ENCODE assay signal across 1 cellular context in the genomic region with DNA sequence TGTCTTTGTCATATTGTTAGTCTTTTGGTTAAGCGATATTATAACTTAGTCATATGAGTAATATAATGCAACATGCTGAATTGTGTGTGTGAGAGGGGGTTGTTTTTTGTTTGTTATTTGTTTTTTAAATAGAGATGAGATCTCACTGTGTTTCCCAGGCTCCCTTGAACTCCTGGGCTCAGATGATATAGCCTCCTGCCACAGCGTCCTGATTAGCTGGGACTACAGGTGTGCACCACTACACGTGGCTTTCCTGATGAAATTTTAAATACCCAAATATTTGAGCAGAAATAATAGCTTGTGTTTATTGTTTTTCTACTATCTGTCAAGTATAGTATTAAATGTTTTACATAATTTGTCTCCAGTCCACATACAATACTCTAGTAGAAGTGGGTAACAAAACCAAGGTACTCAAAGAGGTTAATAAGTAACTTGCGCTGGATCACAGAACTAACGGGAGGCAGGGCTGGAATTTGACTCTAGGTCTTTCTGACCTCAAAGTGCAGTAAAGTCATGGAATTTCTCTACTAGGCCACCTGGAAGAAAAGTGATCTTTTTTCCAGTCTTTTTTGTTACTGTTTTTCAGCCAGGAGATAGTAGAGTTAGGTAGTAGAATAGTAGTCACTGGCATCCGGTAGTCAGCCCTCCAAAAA.
TF ChIP-seq lines count a peak whose summit lies in the region.

No MANE protein-coding gene starts in this region.

TF ChIP-seq in HepG2, 621 proteins besides CTCF, POLR2A, EP300 and RAD21 (continues in another document):
- TF ChIP-seq THAP8 (CRISPR knock-in tag; IDR thresholded peaks at IDR 0.05; ENCODE audit: borderline replicate concordance), result no peak
- no peak for TF ChIP-seq IRX3 (CRISPR knock-in tag; IDR thresholded peaks at IDR 0.05; ENCODE audit: borderline replicate concordance, low read depth)
- no peak for TF ChIP-seq PHF20 (CRISPR knock-in tag; IDR thresholded peaks at IDR 0.05)
- no peak for TF ChIP-seq PTBP1 (IDR thresholded peaks at IDR 0.05; ENCODE audit: low read depth, low read length, poor library complexity, severe bottlenecking)
- no peak for TF ChIP-seq CAMTA2 (CRISPR knock-in tag; IDR thresholded peaks at IDR 0.05; ENCODE audit: borderline replicate concordance)
- no peak for TF ChIP-seq HIVEP1 (CRISPR knock-in tag; IDR thresholded peaks at IDR 0.05)
- TF ChIP-seq ZBTB14 (CRISPR knock-in tag; IDR thresholded peaks at IDR 0.05), result no peak
- no peak for TF ChIP-seq ZIK1 (CRISPR knock-in tag; IDR thresholded peaks at IDR 0.05; ENCODE audit: borderline replicate concordance, low read depth)
- TF ChIP-seq ELF1 (CRISPR knock-in tag; IDR thresholded peaks at IDR 0.05), result no peak
- TF ChIP-seq ZBTB40 (IDR thresholded peaks at IDR 0.05), result no peak
- no peak for TF ChIP-seq ZBTB40 (CRISPR knock-in tag; IDR thresholded peaks at IDR 0.05)
- TF ChIP-seq CREM (IDR thresholded peaks at IDR 0.05), result no peak
- no peak for TF ChIP-seq CREM (CRISPR knock-in tag; IDR thresholded peaks at IDR 0.05)
- no peak for TF ChIP-seq SMARCC2 (IDR thresholded peaks at IDR 0.05)
- TF ChIP-seq ZNF281 (CRISPR knock-in tag; IDR thresholded peaks at IDR 0.05; ENCODE audit: borderline replicate concordance), result no peak
- no peak for TF ChIP-seq RFX5 (IDR thresholded peaks at IDR 0.05; ENCODE audit: low read depth, low read length)
- no peak for TF ChIP-seq KMT2B (CRISPR knock-in tag; IDR thresholded peaks at IDR 0.05)
- no peak for TF ChIP-seq ZSCAN22 (CRISPR knock-in tag; IDR thresholded peaks at IDR 0.05)
- no peak for TF ChIP-seq SMAD9 (CRISPR knock-in tag; IDR thresholded peaks at IDR 0.05)
- 0 out of 2 replicates have a peak, but pooled peaks have one; percentile 24 for TF ChIP-seq ZNF644 (CRISPR knock-in tag; IDR thresholded peaks at IDR 0.05; ENCODE audit: low read depth)
- no peak for TF ChIP-seq SYNCRIP (IDR thresholded peaks at IDR 0.05; ENCODE audit: insufficient read depth, low read depth, low read length)
- TF ChIP-seq, protein P1, sequence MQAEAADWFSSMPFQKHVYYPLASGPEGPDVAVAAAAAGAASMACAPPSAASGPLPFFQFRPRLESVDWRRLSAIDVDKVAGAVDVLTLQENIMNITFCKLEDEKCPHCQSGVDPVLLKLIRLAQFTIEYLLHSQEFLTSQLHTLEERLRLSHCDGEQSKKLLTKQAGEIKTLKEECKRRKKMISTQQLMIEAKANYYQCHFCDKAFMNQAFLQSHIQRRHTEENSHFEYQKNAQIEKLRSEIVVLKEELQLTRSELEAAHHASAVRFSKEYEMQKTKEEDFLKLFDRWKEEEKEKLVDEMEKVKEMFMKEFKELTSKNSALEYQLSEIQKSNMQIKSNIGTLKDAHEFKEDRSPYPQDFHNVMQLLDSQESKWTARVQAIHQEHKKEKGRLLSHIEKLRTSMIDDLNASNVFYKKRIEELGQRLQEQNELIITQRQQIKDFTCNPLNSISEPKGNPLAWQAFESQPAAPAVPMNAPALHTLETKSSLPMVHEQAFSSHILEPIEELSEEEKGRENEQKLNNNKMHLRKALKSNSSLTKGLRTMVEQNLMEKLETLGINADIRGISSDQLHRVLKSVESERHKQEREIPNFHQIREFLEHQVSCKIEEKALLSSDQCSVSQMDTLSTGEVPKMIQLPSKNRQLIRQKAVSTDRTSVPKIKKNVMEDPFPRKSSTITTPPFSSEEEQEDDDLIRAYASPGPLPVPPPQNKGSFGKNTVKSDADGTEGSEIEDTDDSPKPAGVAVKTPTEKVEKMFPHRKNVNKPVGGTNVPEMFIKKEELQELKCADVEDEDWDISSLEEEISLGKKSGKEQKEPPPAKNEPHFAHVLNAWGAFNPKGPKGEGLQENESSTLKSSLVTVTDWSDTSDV (CRISPR knock-in tag; IDR thresholded peaks at IDR 0.05), result no peak
- no peak for TF ChIP-seq PRMT3 (CRISPR knock-in tag; IDR thresholded peaks at IDR 0.05; ENCODE audit: borderline replicate concordance, low read depth)
- TF ChIP-seq, protein P2, sequence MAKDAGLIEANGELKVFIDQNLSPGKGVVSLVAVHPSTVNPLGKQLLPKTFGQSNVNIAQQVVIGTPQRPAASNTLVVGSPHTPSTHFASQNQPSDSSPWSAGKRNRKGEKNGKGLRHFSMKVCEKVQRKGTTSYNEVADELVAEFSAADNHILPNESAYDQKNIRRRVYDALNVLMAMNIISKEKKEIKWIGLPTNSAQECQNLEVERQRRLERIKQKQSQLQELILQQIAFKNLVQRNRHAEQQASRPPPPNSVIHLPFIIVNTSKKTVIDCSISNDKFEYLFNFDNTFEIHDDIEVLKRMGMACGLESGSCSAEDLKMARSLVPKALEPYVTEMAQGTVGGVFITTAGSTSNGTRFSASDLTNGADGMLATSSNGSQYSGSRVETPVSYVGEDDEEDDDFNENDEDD (CRISPR knock-in tag; IDR thresholded peaks at IDR 0.05; ENCODE audit: borderline replicate concordance), result no peak
- no peak for TF ChIP-seq ZNF317 (CRISPR knock-in tag; IDR thresholded peaks at IDR 0.05)
- TF ChIP-seq ZNF672 (CRISPR knock-in tag; IDR thresholded peaks at IDR 0.05), result no peak
- peak; percentile 36; the same call in 1 of the 2 replicates for TF ChIP-seq NCOR1 (IDR thresholded peaks at IDR 0.05; ENCODE audit: borderline replicate concordance, low read length)
- no peak for TF ChIP-seq ZNF3 (CRISPR knock-in tag; IDR thresholded peaks at IDR 0.05)
- TF ChIP-seq ZNF343 (CRISPR knock-in tag; IDR thresholded peaks at IDR 0.05), result no peak
- no peak for TF ChIP-seq SETDB1 (CRISPR knock-in tag; IDR thresholded peaks at IDR 0.05; ENCODE audit: borderline replicate concordance)
- no peak for TF ChIP-seq REXO4 (CRISPR knock-in tag; IDR thresholded peaks at IDR 0.05; ENCODE audit: borderline replicate concordance)
- no peak for TF ChIP-seq ONECUT2 (CRISPR knock-in tag; IDR thresholded peaks at IDR 0.05)
- TF ChIP-seq TCF7 (IDR thresholded peaks at IDR 0.05; ENCODE audit: low read depth), result no peak
- TF ChIP-seq, protein P3, sequence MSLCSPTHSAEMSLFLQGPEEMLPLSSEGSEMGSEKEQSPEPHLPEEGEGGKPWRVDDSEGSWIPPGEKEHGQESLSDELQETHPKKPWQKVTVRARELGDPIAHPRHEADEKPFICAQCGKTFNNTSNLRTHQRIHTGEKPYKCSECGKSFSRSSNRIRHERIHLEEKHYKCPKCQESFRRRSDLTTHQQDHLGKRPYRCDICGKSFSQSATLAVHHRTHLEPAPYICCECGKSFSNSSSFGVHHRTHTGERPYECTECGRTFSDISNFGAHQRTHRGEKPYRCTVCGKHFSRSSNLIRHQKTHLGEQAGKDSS (CRISPR knock-in tag; IDR thresholded peaks at IDR 0.05; ENCODE audit: borderline replicate concordance, low read depth), result no peak
- TF ChIP-seq RARA (CRISPR knock-in tag; IDR thresholded peaks at IDR 0.05), result peak; percentile 36; the same call in 1 of the 2 replicates
- no peak for TF ChIP-seq ZNF83 (CRISPR knock-in tag; IDR thresholded peaks at IDR 0.05; ENCODE audit: borderline replicate concordance)
- TF ChIP-seq SKI (IDR thresholded peaks at IDR 0.05; ENCODE audit: partially characterized antibody), result no peak
- no peak for TF ChIP-seq ZNF367 (CRISPR knock-in tag; IDR thresholded peaks at IDR 0.05; ENCODE audit: borderline replicate concordance)
- TF ChIP-seq HOXA9 (CRISPR knock-in tag; IDR thresholded peaks at IDR 0.05; ENCODE audit: borderline replicate concordance), result no peak
- TF ChIP-seq KAT8 (CRISPR knock-in tag; IDR thresholded peaks at IDR 0.05), result peak; percentile 36; the same call in 1 of the 2 replicates
- no peak for TF ChIP-seq SRSF4 (IDR thresholded peaks at IDR 0.05; ENCODE audit: low read depth, low read length, poor library complexity, severe bottlenecking)
- TF ChIP-seq, protein P4, sequence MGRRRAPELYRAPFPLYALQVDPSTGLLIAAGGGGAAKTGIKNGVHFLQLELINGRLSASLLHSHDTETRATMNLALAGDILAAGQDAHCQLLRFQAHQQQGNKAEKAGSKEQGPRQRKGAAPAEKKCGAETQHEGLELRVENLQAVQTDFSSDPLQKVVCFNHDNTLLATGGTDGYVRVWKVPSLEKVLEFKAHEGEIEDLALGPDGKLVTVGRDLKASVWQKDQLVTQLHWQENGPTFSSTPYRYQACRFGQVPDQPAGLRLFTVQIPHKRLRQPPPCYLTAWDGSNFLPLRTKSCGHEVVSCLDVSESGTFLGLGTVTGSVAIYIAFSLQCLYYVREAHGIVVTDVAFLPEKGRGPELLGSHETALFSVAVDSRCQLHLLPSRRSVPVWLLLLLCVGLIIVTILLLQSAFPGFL (CRISPR knock-in tag; IDR thresholded peaks at IDR 0.05), result no peak
- no peak for TF ChIP-seq HNRNPH1 (optimal IDR thresholded peaks at IDR 0.05; ENCODE audit: low read depth, low read length)
